14 cellular contexts compared by ENCODE assay signal in genomic region chr22:24441406-24442351, GRCh38. TPM values are rescaled to one million over a fixed set of nuclear protein-coding genes. Genes with fewer than 3 reads are reported as not detected.
DNase-seq lines count a peak whose midpoint lies in the region; ATAC-seq and TF ChIP-seq lines count a peak whose summit lies in the region.
"Had no signal": no experiment of that assay in that cellular context is flagged by ENCODE, and none has a peak within 500 bp of the region (broad histone marks: within the 10 kb centered on the region; RNA-seq: fewer than 3 reads in every experiment).

No MANE protein-coding gene starts in this region.

- H3K36me3 ChIP-seq in heart right ventricle = peaks cover 0 to 48% (median 8%) of the 10 kb centered on the region in 9 donors
- no peaks in the 10 kb centered on the region for H3K36me3 ChIP-seq in tibial artery

- peak; percentile 57 to 87 (median 67) for ATAC-seq in heart right ventricle
- ATAC-seq in GM18519 (IDR thresholded peaks at IDR 0.05; ENCODE audit: low FRiP score, unreplicated experiment) = no peak
- ATAC-seq: PC-3 had no signal

- H3K4me1 ChIP-seq in heart right ventricle = peaks cover 0 to 75% (median 30%) of the 10 kb centered on the region in 9 donors
- peaks cover 0 to 27% (median 20%) of the 10 kb centered on the region in 4 donors for H3K4me1 ChIP-seq in tibial artery

- no peaks in the 10 kb centered on the region for H3K9me3 ChIP-seq in heart right ventricle
- no peaks in the 10 kb centered on the region for H3K9me3 ChIP-seq in tibial artery

- CTCF ChIA-PET in activated CD4-positive, alpha-beta memory T cell treated with anti-CD3 and anti-CD28 coated beads, Interleukin-2, amount 10 ng/mL, durations not matched to agents 7 days and 5 days (lab: Charles Lee) = no interaction called here

- H3K4me3 ChIP-seq in heart right ventricle (no peak overlapping the region), tibial artery (no peak overlapping the region)

- DNase-seq in activated T-cell treated with anti-CD3 and anti-CD28 coated beads, Interleukin-2, amount 50 U/mL, for 24 hours = no peak
- DNase-seq in activated T-cell treated with anti-CD3 and anti-CD28 coated beads for 4 hours = no peak
- DNase-seq in NCI-H524 treated with DMSO at 0.1 percent for 48 hours (lab: John Stamatoyannopoulos, UW) = peak; percentile 57
- peak in 1 of 2 donors; percentile 50 for DNase-seq in heart right ventricle
- peak in 1 of 2 donors; percentile 89 for DNase-seq in tibial artery
- DNase-seq in stimulated activated CD4-positive, alpha-beta T cell treated with anti-CD3 and anti-CD28 coated beads, Interleukin-2, amount 100 ng/mL, for 24 hours = no peak
- no peak for DNase-seq in activated CD4-positive, alpha-beta memory T cell treated with anti-CD3 and anti-CD28 coated beads, Interleukin-2, amount 10 ng/mL, durations not matched to agents 7 days and 5 days
- DNase-seq: activated CD4-positive, alpha-beta T cell treated with anti-CD3 and anti-CD28 coated beads for 48 hours; activated gamma-delta T cell; erythroblast; NCI-H226; PC-3 had no signal

- peaks cover 90% of the 10 kb centered on the region for H3K36me3 Mint-ChIP-seq in activated T-cell treated with anti-CD3 and anti-CD28 coated beads, Interleukin-2, amount 50 U/mL, for 24 hours (ENCODE audit: low read depth)
- peaks cover 19% of the 10 kb centered on the region for H3K36me3 Mint-ChIP-seq in activated CD4-positive, alpha-beta memory T cell treated with anti-CD3 and anti-CD28 coated beads, Interleukin-2, amount 10 ng/mL, durations not matched to agents 7 days and 5 days (ENCODE audit: low read depth)

- TF ChIP-seq CTCF in heart right ventricle (IDR thresholded peaks at IDR 0.05) = no peak
- no peak for TF ChIP-seq CTCF in tibial artery (IDR thresholded peaks at IDR 0.05)

- H3K27me3 Mint-ChIP-seq in activated T-cell treated with anti-CD3 and anti-CD28 coated beads, Interleukin-2, amount 50 U/mL, for 24 hours = no peaks in the 10 kb centered on the region
- no peaks in the 10 kb centered on the region for H3K27me3 Mint-ChIP-seq in activated CD4-positive, alpha-beta memory T cell treated with anti-CD3 and anti-CD28 coated beads, Interleukin-2, amount 10 ng/mL, durations not matched to agents 7 days and 5 days

- WGBS in heart right ventricle, 2 donors = 63 to 81% methylated on average over 8 of the region's 8 CpGs

- H3K27me3 ChIP-seq in heart right ventricle (no peaks in the 10 kb centered on the region), tibial artery (no peaks in the 10 kb centered on the region)

- peak overlapping the region; percentile 90 for H3K27ac Mint-ChIP-seq in activated T-cell treated with anti-CD3 and anti-CD28 coated beads, Interleukin-2, amount 50 U/mL, for 24 hours
- H3K27ac Mint-ChIP-seq in activated CD4-positive, alpha-beta memory T cell treated with anti-CD3 and anti-CD28 coated beads, Interleukin-2, amount 10 ng/mL, durations not matched to agents 7 days and 5 days = no peak overlapping the region

- intact Hi-C loops in heart right ventricle (cut with DNase I) (no loop called here), tibial artery (cut with DNase I; ENCODE audit: low total_unique reads) (no loop called here)

- no peak overlapping the region for H3K4me3 Mint-ChIP-seq in activated T-cell treated with anti-CD3 and anti-CD28 coated beads, Interleukin-2, amount 50 U/mL, for 24 hours
- no peak overlapping the region for H3K4me3 Mint-ChIP-seq in activated CD4-positive, alpha-beta memory T cell treated with anti-CD3 and anti-CD28 coated beads, Interleukin-2, amount 10 ng/mL, durations not matched to agents 7 days and 5 days

- H3K27ac ChIP-seq in heart right ventricle (peak overlapping the region in 8 of 10 donors; percentile 9 to 81 (median 34)), tibial artery (peak overlapping the region; percentile 78 to 91)

- POLR2A ChIA-PET in activated CD4-positive, alpha-beta memory T cell treated with anti-CD3 and anti-CD28 coated beads, Interleukin-2, amount 10 ng/mL, durations not matched to agents 7 days and 5 days (lab: Charles Lee) = no interaction called here

- H3K9me3 Mint-ChIP-seq in activated T-cell treated with anti-CD3 and anti-CD28 coated beads, Interleukin-2, amount 50 U/mL, for 24 hours = no peaks in the 10 kb centered on the region
- H3K9me3 Mint-ChIP-seq in activated CD4-positive, alpha-beta memory T cell treated with anti-CD3 and anti-CD28 coated beads, Interleukin-2, amount 10 ng/mL, durations not matched to agents 7 days and 5 days = no peaks in the 10 kb centered on the region

- peaks cover 85% of the 10 kb centered on the region for H3K4me1 Mint-ChIP-seq in activated T-cell treated with anti-CD3 and anti-CD28 coated beads, Interleukin-2, amount 50 U/mL, for 24 hours (ENCODE audit: low read depth)
- H3K4me1 Mint-ChIP-seq in activated CD4-positive, alpha-beta memory T cell treated with anti-CD3 and anti-CD28 coated beads, Interleukin-2, amount 10 ng/mL, durations not matched to agents 7 days and 5 days = peaks cover 27% of the 10 kb centered on the region

RNA-seq across cellular contexts. Expression of gene ADORA2A, which starts 14.3 kb away (rescaled TPM):
- total RNA-seq in heart right ventricle = 1 to 10 TPM; 1.5 to 9.7 (median 3.8) TPM
- polyA plus RNA-seq in heart right ventricle = 1 to 10 TPM; 4.9 to 6.1 TPM
- total RNA-seq in activated CD4-positive, alpha-beta memory T cell treated with anti-CD3 and anti-CD28 coated beads, Interleukin-2, amount 10 ng/mL, durations not matched to agents 7 days and 5 days = 10 to 100 TPM; 19.7 to 19.8 TPM

RNA-seq across cellular contexts. Expression of gene UPB1, which starts 53.5 kb away (rescaled TPM):
- total RNA-seq in heart right ventricle = 1 to 10 TPM in 6 of 10 donors, under 1 TPM in 4; 0.45 to 2.7 (median 1.0) TPM
- polyA plus RNA-seq in heart right ventricle = 1 to 10 TPM in 1 of 2 donors, under 1 TPM in 1; 0.32 to 3.7 TPM
- total RNA-seq in activated CD4-positive, alpha-beta memory T cell treated with anti-CD3 and anti-CD28 coated beads, Interleukin-2, amount 10 ng/mL, durations not matched to agents 7 days and 5 days = under 1 TPM; 0.30 to 0.33 TPM
- total RNA-seq: HT-29 had no signal
